Comparison of ENCODE assay signal across 12 cellular contexts in genomic region chr5:178068293-178068692, GRCh38. TPM values are rescaled to one million over a fixed set of nuclear protein-coding genes. Genes with fewer than 3 reads are reported as not detected.
A peak's percentile ranks its signal among the peaks of the same experiment; 100 is the strongest.
DNase-seq lines count a peak whose midpoint lies in the region; ATAC-seq, FAIRE-seq and TF ChIP-seq lines count a peak whose summit lies in the region.
"Had no signal": no experiment of that assay in that cellular context is flagged by ENCODE, and none has a peak within 500 bp of the region (broad histone marks: within the 10 kb centered on the region; RNA-seq: fewer than 3 reads in every experiment).

No MANE protein-coding gene starts in this region.

- ATAC-seq in HG03159 (IDR thresholded peaks at IDR 0.05; ENCODE audit: unreplicated experiment) = no peak
- ATAC-seq in HG03565 (IDR thresholded peaks at IDR 0.05; ENCODE audit: unreplicated experiment) = no peak
- ATAC-seq: heart right ventricle, right cardiac atrium had no signal

- H3K4me1 Mint-ChIP-seq in glutamatergic neuron (ENCODE audit: low read depth, unreplicated experiment) = peaks cover 7% of the 10 kb centered on the region

- H3K27ac Mint-ChIP-seq in glutamatergic neuron (ENCODE audit: unreplicated experiment) = peak overlapping the region; percentile 91

- peak; percentile 62 for DNase-seq in DMS 273 treated with DMSO at 0.1 percent for 48 hours (lab: John Stamatoyannopoulos, UW)
- DNase-seq in NCI-H1105 (lab: John Stamatoyannopoulos, UW) = peak; percentile 77
- peak; percentile 95 for DNase-seq in NCI-H69 (lab: John Stamatoyannopoulos, UW)
- peak; percentile 75 for DNase-seq in glutamatergic neuron
- no peak for DNase-seq in GDM1 (lab: John Stamatoyannopoulos, UW)
- DNase-seq in urothelium cell line (ENCODE audit: low spot score) = no peak
- DNase-seq: heart right ventricle, IMR-90, NCI-H226, right cardiac atrium had no signal

- H3K4me3 Mint-ChIP-seq in glutamatergic neuron (ENCODE audit: unreplicated experiment) = no peak overlapping the region

- peaks cover 10% of the 10 kb centered on the region for H3K27me3 Mint-ChIP-seq in glutamatergic neuron (ENCODE audit: unreplicated experiment)

- peaks cover 9% of the 10 kb centered on the region for H3K9me3 Mint-ChIP-seq in glutamatergic neuron (ENCODE audit: unreplicated experiment)

- H3K36me3 Mint-ChIP-seq in glutamatergic neuron (ENCODE audit: unreplicated experiment) = no peaks in the 10 kb centered on the region

- TF ChIP-seq CTCF in glutamatergic neuron (IDR thresholded peaks at IDR 0.05; ENCODE audit: partially characterized antibody, unreplicated experiment) = no peak

- no peak for FAIRE-seq in urothelium cell line (lab: Jason Lieb, UNC)

RNA-seq across cellular contexts. Expression of gene N4BP3, which starts 45.0 kb away (rescaled TPM):
- 2.2 TPM for total RNA-seq in glutamatergic neuron (ENCODE audit: unreplicated experiment)

Comparison
In these comparisons a context has a peak if more than half of its experiments do, and no peak if none do; other contexts are left out.
1. DNase-seq: peak in DMS 273 treated with DMSO at 0.1 percent for 48 hours (single experiment), NCI-H1105 (single experiment), NCI-H69 (single experiment) and glutamatergic neuron (single experiment); none in GDM1 (single experiment) and urothelium cell line (single experiment).